31 cellular contexts compared by ENCODE assay signal in the genomic region with DNA sequence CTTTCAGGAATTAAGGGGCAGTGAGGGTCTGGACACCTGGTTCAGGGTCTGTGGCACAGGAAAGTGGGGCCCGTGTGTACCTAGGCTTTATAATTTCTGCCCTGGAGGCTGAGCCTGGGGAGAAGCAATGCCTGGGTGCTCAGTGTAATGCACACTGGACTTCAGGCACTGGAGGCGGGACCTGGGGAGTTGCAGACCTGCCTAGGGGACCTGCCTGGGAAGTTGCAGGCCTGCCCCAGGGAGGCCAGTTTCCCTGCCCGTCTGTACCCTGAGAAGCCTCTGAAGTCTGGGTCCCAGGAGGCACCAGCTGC. TPM values are rescaled to one million over a fixed set of nuclear protein-coding genes. Genes with fewer than 3 reads are reported as not detected.
DNase-seq lines count a peak whose midpoint lies in the region; ATAC-seq and TF ChIP-seq lines count a peak whose summit lies in the region.
"Had no signal": no experiment of that assay in that cellular context is flagged by ENCODE, and none has a peak within 500 bp of the region (broad histone marks: within the 10 kb centered on the region; RNA-seq: fewer than 3 reads in every experiment).

No MANE protein-coding gene starts in this region.

- no peak for TF ChIP-seq RAD21 in SK-N-SH (IDR thresholded peaks at IDR 0.05; ENCODE audit: low read length)

- H3F3A ChIP-seq in SK-N-SH (replicated peaks; ENCODE audit: insufficient read depth) = peaks cover 18% of the 10 kb centered on the region
- H3F3A ChIP-seq in PC-9 (ENCODE audit: insufficient read depth, low read depth) = peaks cover 30% of the 10 kb centered on the region; the same call in 1 of the 2 replicates

- no peaks in the 10 kb centered on the region for H3K9me2 ChIP-seq in SK-N-SH
- no peaks in the 10 kb centered on the region for H3K9me2 ChIP-seq in PC-9 (ENCODE audit: insufficient read depth)

- H3K4me1 ChIP-seq in SK-N-SH (ENCODE audit: control insufficient read depth in 1 of 2, insufficient read depth in 2 of 2, low read depth in 1 of 2, low read length in 1 of 2) = peaks cover 15 to 19% of the 10 kb centered on the region in 2 experiments; a peak in 2 of 4 replicates
- H3K4me1 ChIP-seq in PC-9 (replicated peaks; ENCODE audit: insufficient read depth) = peaks cover 26% of the 10 kb centered on the region
- H3K4me1 ChIP-seq in iPS-15b (ENCODE audit: control insufficient read depth, insufficient read depth, low read length) = peaks cover 24% of the 10 kb centered on the region
- H3K4me1 ChIP-seq in upper lobe of right lung = peaks cover 35% of the 10 kb centered on the region

- TF ChIP-seq CTCF in SK-N-SH (IDR thresholded peaks at IDR 0.05) = no peak
- no peak for TF ChIP-seq CTCF in PC-9 (conservative IDR thresholded peaks at IDR 0.05)
- TF ChIP-seq CTCF in upper lobe of right lung (IDR thresholded peaks at IDR 0.05) = no peak

- H3K4me2 ChIP-seq in SK-N-SH (no peak overlapping the region), PC-9 (peak overlapping the region; percentile 68)

- H3K4me3 ChIP-seq in SK-N-SH (ENCODE audit: low read depth in 2 of 2, low read length in 1 of 2) = no peak overlapping the region
- H3K4me3 ChIP-seq in PC-9 = peak overlapping the region; percentile 34; the same call in 1 of the 2 replicates
- peak overlapping the region; percentile 37 for H3K4me3 ChIP-seq in iPS-15b (ENCODE audit: low read depth, low read length)
- H3K4me3 ChIP-seq in upper lobe of right lung = no peak overlapping the region
- H3K4me3 ChIP-seq: mucosa of descending colon, pancreas, skin epidermis, upper lobe of left lung had no signal

- H2AFZ ChIP-seq in SK-N-SH (ENCODE audit: low read depth) = no peak overlapping the region
- no peak overlapping the region for H2AFZ ChIP-seq in PC-9

- no peaks in the 10 kb centered on the region for H4K20me1 ChIP-seq in SK-N-SH (ENCODE audit: insufficient read depth)
- no peaks in the 10 kb centered on the region for H4K20me1 ChIP-seq in PC-9 (ENCODE audit: insufficient read depth)

- H3K9ac ChIP-seq in SK-N-SH (no peak overlapping the region), iPS-15b (ENCODE audit: low read depth, low read length) (no peak overlapping the region)

- POLR2A ChIA-PET in SK-N-SH (lab: Yijun Ruan, JAX) (no interaction called here), PC-9 (lab: Charles Lee; ENCODE audit: unreplicated experiment) (interaction anchor here (0.6 kb wide), 2 partner anchors 16 to 277 kb away, joined by 7 to 16 read pairs; no protein-coding TSS in a partner anchor)

- ATAC-seq in SK-N-SH treated with all-trans-retinoic acid at 6 μM for 48 hours = no peak; the same call in 2 of the 3 replicates
- ATAC-seq in upper lobe of right lung = peak; percentile 24
- ATAC-seq: activated naive CD8-positive, alpha-beta T cell treated with anti-CD3 and anti-CD28 coated beads, Interleukin-2, amount 50 U/mL, for 24 hours; mucosa of descending colon; pancreas; stimulated activated naive B cell treated with anti-CD40 and anti-IgM and Interleukin-4, amounts not matched to agents 10 μg/mL and 1 μg/mL and 100 μg/mL, for 72 hours; T-helper 17 cell had no signal

- WGBS in SK-N-SH (ENCODE audit: low lambda C conversion rate) = no CpG with 5 or more reads among the region's 3 CpGs

- intact Hi-C loops in PC-9 (cut with micrococcal nuclease; ENCODE audit: unreplicated experiment) (no loop called here), upper lobe of right lung (cut with DNase I) (no loop called here)

- TF ChIP-seq EP300 in SK-N-SH (IDR thresholded peaks at IDR 0.05; ENCODE audit: borderline replicate concordance in 1 of 2, low read depth in 1 of 2, low read length in 1 of 2) = no peak

- H3K9me3 ChIP-seq in SK-N-SH = no peaks in the 10 kb centered on the region
- no peaks in the 10 kb centered on the region for H3K9me3 ChIP-seq in PC-9 (ENCODE audit: insufficient read depth, low read depth)
- H3K9me3 ChIP-seq in iPS-15b (ENCODE audit: control insufficient read depth, insufficient read depth, low read length) = no peaks in the 10 kb centered on the region
- H3K9me3 ChIP-seq in upper lobe of right lung = no peaks in the 10 kb centered on the region
- H3K9me3 ChIP-seq: mucosa of descending colon, pancreas, upper lobe of left lung had no signal

- CTCF ChIA-PET in SK-N-SH (lab: Yijun Ruan, JAX) (interaction anchor here (0.9 to 1.5 kb wide), 3 partner anchors 16 to 237 kb away, joined by 3 to 7 read pairs (median 5); no protein-coding TSS in a partner anchor), PC-9 (lab: Charles Lee) (interaction anchor here (0.5 kb wide), 1 partner anchor 234 kb away, joined by 13 read pairs; no protein-coding TSS in a partner anchor)

- H3K79me2 ChIP-seq in SK-N-SH (ENCODE audit: insufficient read depth) = no peaks in the 10 kb centered on the region
- no peaks in the 10 kb centered on the region for H3K79me2 ChIP-seq in PC-9 (ENCODE audit: low read depth)

- no TSS peak for BruUV-seq in PC-9 (replicated peaks; lab: Mats Ljungman, UMichigan)

- DNase-seq in SK-N-SH = peak; percentile 37
- DNase-seq in PC-9 = peak in 1 of 2 experiments; percentile 25
- no peak for DNase-seq in upper lobe of right lung
- DNase-seq in activated CD4-positive, alpha-beta T cell treated with anti-CD3 and anti-CD28 coated beads for 1 hour = no peak
- no peak for DNase-seq in inferior parietal cortex (ENCODE audit: extremely low spot score)
- no peak for DNase-seq in SIG-M5 treated with dmso at 0.1 percent for 504 hours (lab: John Stamatoyannopoulos, UW; ENCODE audit: unreplicated experiment)
- DNase-seq: activated CD4-positive, alpha-beta T cell treated with anti-CD3 and anti-CD28 coated beads, Interleukin-2, amount 50 U/mL, for 4 hours; activated naive CD4-positive, alpha-beta T cell; activated naive CD8-positive, alpha-beta T cell treated with anti-CD3 and anti-CD28 coated beads, Interleukin-2, amount 50 U/mL, for 24 hours; activated T-cell treated with anti-CD3 and anti-CD28 coated beads, Interleukin-2, amount 50 U/mL, for 48 hours; CD4-positive, alpha-beta T cell; central memory CD4-positive, alpha-beta T cell; cortex of kidney; effector memory CD4-positive, alpha-beta T cell; HCEC 1CT; head of caudate nucleus; mucosa of descending colon; NCI-H1048; NCI-H1694 treated with DMSO at 0.1 percent for 48 hours; NCI-H446; NCI-H774; retina; stimulated activated naive B cell treated with anti-CD40 and anti-IgM and Interleukin-4, amounts not matched to agents 10 μg/mL and 1 μg/mL and 100 μg/mL, for 72 hours; substantia nigra; T-helper 17 cell had no signal

- peaks cover 64% of the 10 kb centered on the region for H3K27me3 ChIP-seq in SK-N-SH (ENCODE audit: insufficient read depth)
- peaks cover 90% of the 10 kb centered on the region for H3K27me3 ChIP-seq in PC-9 (ENCODE audit: insufficient read depth, low read depth)
- H3K27me3 ChIP-seq in iPS-15b (ENCODE audit: control insufficient read depth, insufficient read depth, low read length) = peaks cover 86% of the 10 kb centered on the region
- peaks cover 94% of the 10 kb centered on the region for H3K27me3 ChIP-seq in upper lobe of right lung

- H3K27ac ChIP-seq in SK-N-SH (ENCODE audit: low read depth in 2 of 2, low read length in 1 of 2) (no peak overlapping the region), PC-9 (no peak overlapping the region), upper lobe of right lung (no peak overlapping the region)
- H3K27ac ChIP-seq: pancreas, skin epidermis, upper lobe of left lung had no signal

- H3K36me3 ChIP-seq in SK-N-SH (replicated peaks in 1 of 2; ENCODE audit: control insufficient read depth in 1 of 2, insufficient read depth in 2 of 2, low read length in 1 of 2) (no peaks in the 10 kb centered on the region), PC-9 (ENCODE audit: low read depth) (no peaks in the 10 kb centered on the region), iPS-15b (ENCODE audit: control insufficient read depth, insufficient read depth, low read length) (no peaks in the 10 kb centered on the region), upper lobe of right lung (no peaks in the 10 kb centered on the region)
- H3K36me3 ChIP-seq: pancreas, upper lobe of left lung had no signal

TF ChIP-seq in SK-N-SH treated with all-trans-retinoic acid at 6 μM for 48 hours, 23 proteins besides CTCF, POLR2A, EP300 and RAD21 (continues in another document):
- TF ChIP-seq TCF4 (CRISPR knock-in tag; IDR thresholded peaks at IDR 0.05; ENCODE audit: borderline replicate concordance) (no peak), ZNF8 (CRISPR knock-in tag; IDR thresholded peaks at IDR 0.05) (no peak), CSRNP3 (CRISPR knock-in tag; IDR thresholded peaks at IDR 0.05) (no peak)

RNA-seq across cellular contexts. Expression of gene TMEM59L, which starts 2.5 kb away (rescaled TPM):
- polyA plus RNA-seq in SK-N-SH (2012; rRNA removed) = 5.8 and 9.6 TPM in 2 replicates
- polyA plus RNA-seq in SK-N-SH (2012; cell fraction: cytosol; rRNA removed) = 4.5 and 7.3 TPM in 2 replicates
- 44.4 and 61.6 TPM in 2 replicates for polyA plus RNA-seq in SK-N-SH (2012; cell fraction: nucleus; rRNA removed)
- total RNA-seq in PC-9 (2021) = 0.65 and 2.5 TPM in 2 replicates
- total RNA-seq in upper lobe of right lung = 2.2 TPM
- total RNA-seq: lung microvascular endothelial cell had no signal

RNA-seq across cellular contexts. Expression of gene CRLF1, which starts 3.6 kb away (rescaled TPM):
- polyA plus RNA-seq in SK-N-SH (2012; rRNA removed) = 0.71 and 0.84 TPM in 2 replicates
- polyA plus RNA-seq in SK-N-SH (2012; cell fraction: cytosol; rRNA removed) = 0.77 and 1.1 TPM in 2 replicates
- polyA plus RNA-seq in SK-N-SH (2012; cell fraction: nucleus; rRNA removed) = 1.9 TPM in 2 replicates
- total RNA-seq in PC-9 (2021) (0.46 and 2.8 TPM in 2 replicates), upper lobe of right lung (23.4 TPM)
- total RNA-seq: CD4-positive, alpha-beta T cell; lung microvascular endothelial cell; T-helper 17 cell had no signal

RNA-seq across cellular contexts. Expression of gene REX1BD, which starts 21.6 kb away (rescaled TPM):
- polyA plus RNA-seq in SK-N-SH (2012; rRNA removed) = 109 and 159 TPM in 2 replicates
- polyA plus RNA-seq in SK-N-SH (2012; cell fraction: cytosol; rRNA removed) = 85.3 and 102 TPM in 2 replicates
- polyA plus RNA-seq in SK-N-SH (2012; cell fraction: nucleus; rRNA removed) = 472 and 877 TPM in 2 replicates
- total RNA-seq in PC-9 (2021) (44.8 and 64.3 TPM in 2 replicates), upper lobe of right lung (57.1 TPM)

RNA-seq across cellular contexts. Expression of gene KLHL26, which starts 26.6 kb away (rescaled TPM):
- 1.9 and 4.6 TPM in 2 replicates for polyA plus RNA-seq in SK-N-SH (2012; rRNA removed)
- polyA plus RNA-seq in SK-N-SH (2012; cell fraction: cytosol; rRNA removed) = 1.7 and 1.8 TPM in 2 replicates
- polyA plus RNA-seq in SK-N-SH (2012; cell fraction: nucleus; rRNA removed) = 5.0 and 5.5 TPM in 2 replicates
- 11.8 and 12.5 TPM in 2 replicates for total RNA-seq in PC-9 (2021)
- 11.8 TPM for total RNA-seq in upper lobe of right lung

RNA-seq across cellular contexts. Expression of gene UBA52, which starts 38.5 kb away (rescaled TPM):
- polyA plus RNA-seq in SK-N-SH (2012; rRNA removed) = 2,690 and 3,026 TPM in 2 replicates
- polyA plus RNA-seq in SK-N-SH (2012; cell fraction: cytosol; rRNA removed) = 2,274 and 2,526 TPM in 2 replicates
- 940 and 1,966 TPM in 2 replicates for polyA plus RNA-seq in SK-N-SH (2012; cell fraction: nucleus; rRNA removed)
- total RNA-seq in PC-9 (2021) (1,141 and 1,151 TPM in 2 replicates), upper lobe of right lung (840 TPM)

Comparison
In these comparisons a context has a peak if more than half of its experiments do, and no peak if none do; other contexts are left out.
1. H3K4me3 ChIP-seq: peak in PC-9 (single experiment) and iPS-15b (single experiment); none in SK-N-SH (0 of 2) and upper lobe of right lung (single experiment).